8 cellular contexts compared by ENCODE assay signal in genomic region chr6:34248198-34248726, GRCh38. TPM values are rescaled to one million over a fixed set of nuclear protein-coding genes. Genes with fewer than 3 reads are reported as not detected.
DNase-seq lines count a peak whose midpoint lies in the region; ATAC-seq and TF ChIP-seq lines count a peak whose summit lies in the region.

No MANE protein-coding gene starts in this region.

- H3K4me3 ChIP-seq in PC-9: peak overlapping the region; percentile 88
- H3K4me3 ChIP-seq in rectal smooth muscle tissue (ENCODE audit: low read length): peak overlapping the region; percentile 95

- H3K4me2 ChIP-seq in PC-9: peak overlapping the region; percentile 95

- peaks cover 52% of the 10 kb centered on the region for H3F3A ChIP-seq in PC-9 (ENCODE audit: insufficient read depth, low read depth)

- DNase-seq in NCI-H2227 (lab: John Stamatoyannopoulos, UW; ENCODE audit: unreplicated experiment) (peak; percentile 44), NCI-H2227 treated with DMSO at 0.1 percent for 48 hours (lab: John Stamatoyannopoulos, UW) (no peak), PC-9 (peak in 1 of 2 experiments; percentile 43), amniotic epithelial cell (ENCODE audit: low read depth) (peak; percentile 49), left ventricle myocardium superior (peak; percentile 79), germinal center (ENCODE audit: low spot score) (no peak)

- no peaks in the 10 kb centered on the region for H3K9me3 ChIP-seq in PC-9 (ENCODE audit: insufficient read depth, low read depth)

- H3K9ac ChIP-seq in rectal smooth muscle tissue (ENCODE audit: low read length): peak overlapping the region; percentile 74

- H3K27me3 ChIP-seq in PC-9 (ENCODE audit: insufficient read depth, low read depth) (no peaks in the 10 kb centered on the region), rectal smooth muscle tissue (ENCODE audit: control insufficient read depth, insufficient read depth, low read length) (no peaks in the 10 kb centered on the region)

- POLR2A ChIA-PET in PC-9 (lab: Charles Lee; ENCODE audit: unreplicated experiment): no interaction called here

- H4K20me1 ChIP-seq in PC-9 (ENCODE audit: insufficient read depth): peaks cover 5% of the 10 kb centered on the region; the same call in 1 of the 2 replicates

- ATAC-seq in HG02571 (IDR thresholded peaks at IDR 0.05; ENCODE audit: unreplicated experiment): peak; percentile 15
- ATAC-seq in left ventricle myocardium superior: peak; percentile 55

- intact Hi-C loops in PC-9 (cut with micrococcal nuclease; ENCODE audit: unreplicated experiment): loop anchor here (2.0 to 10.0 kb wide), 6 partner anchors 83 to 894 kb away; partner anchors contain the start of genes BLTP3A, LEMD2 and TCP11
- intact Hi-C loops in left ventricle myocardium superior (cut with micrococcal nuclease): no loop called here

- TSS peak; percentile 66 for BruUV-seq in PC-9 (replicated peaks; lab: Mats Ljungman, UMichigan)

- TF ChIP-seq CTCF in PC-9 (conservative IDR thresholded peaks at IDR 0.05): no peak

- H3K4me1 ChIP-seq in PC-9 (replicated peaks; ENCODE audit: insufficient read depth) (peaks cover 49% of the 10 kb centered on the region), rectal smooth muscle tissue (ENCODE audit: control insufficient read depth, insufficient read depth, low read length) (peaks cover 5% of the 10 kb centered on the region)

- H3K27ac ChIP-seq in PC-9 (peak overlapping the region; percentile 83), rectal smooth muscle tissue (ENCODE audit: low read depth, low read length) (peak overlapping the region; percentile 79)

- no peaks in the 10 kb centered on the region for H3K36me3 ChIP-seq in PC-9 (ENCODE audit: low read depth)
- no peaks in the 10 kb centered on the region for H3K36me3 ChIP-seq in rectal smooth muscle tissue (ENCODE audit: control insufficient read depth, insufficient read depth, low read length)

- peaks cover 11% of the 10 kb centered on the region; the same call in 1 of the 2 replicates for H3K79me2 ChIP-seq in PC-9 (ENCODE audit: low read depth)

- peak overlapping the region; percentile 75 for H2AFZ ChIP-seq in PC-9

- no peaks in the 10 kb centered on the region for H3K9me2 ChIP-seq in PC-9 (ENCODE audit: insufficient read depth)

- CTCF ChIA-PET in PC-9 (lab: Charles Lee): interaction anchor here (0.6 to 1.9 kb wide), 3 partner anchors 143 to 167 kb away, joined by 5 to 29 read pairs (median 6); no protein-coding TSS in a partner anchor

RNA-seq across cellular contexts. Expression of gene SMIM29, which starts 0.5 kb away (rescaled TPM):
- total RNA-seq in PC-9 (2021) (32.8 and 35.2 TPM in 2 replicates), left ventricle myocardium superior (19.7 TPM)

RNA-seq across cellular contexts. Expression of gene HMGA1, which starts 11.6 kb away (rescaled TPM):
- 1,825 and 1,951 TPM in 2 replicates for total RNA-seq in PC-9 (2021)
- 51.9 TPM for total RNA-seq in left ventricle myocardium superior

Comparison
In these comparisons a context has a peak if more than half of its experiments do, and no peak if none do; other contexts are left out.
1. DNase-seq: peak in NCI-H2227 (single experiment), amniotic epithelial cell (single experiment) and left ventricle myocardium superior (single experiment); none in NCI-H2227 treated with DMSO at 0.1 percent for 48 hours (single experiment) and germinal center (single experiment).
2. RNA of gene HMGA1, which starts 11.6 kb away (total RNA-seq): 1,825 to 1,951 TPM in PC-9; 51.9 TPM in left ventricle myocardium superior (single experiment); every median in the first group is over 10 times any median in the second.